In the genomic region with DNA sequence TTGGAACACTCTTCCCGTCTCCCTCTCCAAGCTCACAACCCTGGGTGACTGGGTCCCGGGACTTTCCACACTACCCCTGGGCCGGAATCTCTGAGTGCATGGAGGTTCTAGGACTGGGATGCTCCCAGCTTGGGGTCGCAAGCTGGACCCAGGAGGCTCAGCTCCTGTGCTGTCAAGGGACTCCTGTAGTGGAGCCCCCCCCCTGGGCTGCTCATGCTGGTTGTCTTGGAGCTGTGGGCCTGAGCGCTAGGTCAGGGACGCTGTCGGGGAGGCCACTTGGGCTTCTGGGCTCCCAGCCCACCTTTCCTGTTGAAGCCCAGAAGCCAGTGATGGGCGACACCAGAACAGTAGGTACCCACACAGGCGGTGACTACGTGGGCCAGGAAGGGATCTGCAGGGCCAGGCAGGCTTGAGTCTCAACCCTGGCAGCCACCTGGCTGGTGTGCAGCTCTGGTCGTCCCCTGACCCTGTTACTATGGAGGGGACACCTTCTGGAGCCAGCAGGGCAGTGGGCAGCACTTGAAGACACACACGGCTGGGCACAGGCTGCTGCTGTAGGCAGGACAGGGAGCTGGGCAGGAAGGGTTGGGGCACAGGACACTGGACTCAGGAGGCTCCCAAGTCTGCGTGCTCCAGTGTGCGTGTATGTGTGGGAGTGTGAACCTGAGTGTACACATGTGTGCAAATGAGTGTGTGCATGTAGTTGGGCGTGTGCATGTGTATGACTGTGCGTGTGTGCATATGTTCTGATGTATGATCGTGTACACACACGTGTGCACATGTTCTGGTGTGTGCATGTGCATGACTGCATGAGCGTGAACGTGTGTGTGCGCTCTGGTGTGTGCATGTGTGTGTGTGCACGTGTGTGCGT, we compare ENCODE assay signal across 1 cellular context.
TF ChIP-seq lines count a peak whose summit lies in the region.

No MANE protein-coding gene starts in this region.

TF ChIP-seq in neural cell, 6 proteins besides CTCF, POLR2A, EP300 and RAD21:
- no peak for TF ChIP-seq EZH2 (IDR thresholded peaks at IDR 0.05; ENCODE audit: borderline replicate concordance, insufficient read depth, low read length, poor library complexity, severe bottlenecking)
- TF ChIP-seq, protein P1, sequence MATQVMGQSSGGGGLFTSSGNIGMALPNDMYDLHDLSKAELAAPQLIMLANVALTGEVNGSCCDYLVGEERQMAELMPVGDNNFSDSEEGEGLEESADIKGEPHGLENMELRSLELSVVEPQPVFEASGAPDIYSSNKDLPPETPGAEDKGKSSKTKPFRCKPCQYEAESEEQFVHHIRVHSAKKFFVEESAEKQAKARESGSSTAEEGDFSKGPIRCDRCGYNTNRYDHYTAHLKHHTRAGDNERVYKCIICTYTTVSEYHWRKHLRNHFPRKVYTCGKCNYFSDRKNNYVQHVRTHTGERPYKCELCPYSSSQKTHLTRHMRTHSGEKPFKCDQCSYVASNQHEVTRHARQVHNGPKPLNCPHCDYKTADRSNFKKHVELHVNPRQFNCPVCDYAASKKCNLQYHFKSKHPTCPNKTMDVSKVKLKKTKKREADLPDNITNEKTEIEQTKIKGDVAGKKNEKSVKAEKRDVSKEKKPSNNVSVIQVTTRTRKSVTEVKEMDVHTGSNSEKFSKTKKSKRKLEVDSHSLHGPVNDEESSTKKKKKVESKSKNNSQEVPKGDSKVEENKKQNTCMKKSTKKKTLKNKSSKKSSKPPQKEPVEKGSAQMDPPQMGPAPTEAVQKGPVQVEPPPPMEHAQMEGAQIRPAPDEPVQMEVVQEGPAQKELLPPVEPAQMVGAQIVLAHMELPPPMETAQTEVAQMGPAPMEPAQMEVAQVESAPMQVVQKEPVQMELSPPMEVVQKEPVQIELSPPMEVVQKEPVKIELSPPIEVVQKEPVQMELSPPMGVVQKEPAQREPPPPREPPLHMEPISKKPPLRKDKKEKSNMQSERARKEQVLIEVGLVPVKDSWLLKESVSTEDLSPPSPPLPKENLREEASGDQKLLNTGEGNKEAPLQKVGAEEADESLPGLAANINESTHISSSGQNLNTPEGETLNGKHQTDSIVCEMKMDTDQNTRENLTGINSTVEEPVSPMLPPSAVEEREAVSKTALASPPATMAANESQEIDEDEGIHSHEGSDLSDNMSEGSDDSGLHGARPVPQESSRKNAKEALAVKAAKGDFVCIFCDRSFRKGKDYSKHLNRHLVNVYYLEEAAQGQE (IDR thresholded peaks at IDR 0.05; ENCODE audit: borderline replicate concordance) = no peak
- no peak for TF ChIP-seq TAF1 (IDR thresholded peaks at IDR 0.05; ENCODE audit: low read depth)
- TF ChIP-seq MXI1 (conservative IDR thresholded peaks at IDR 0.05; ENCODE audit: poor library complexity, severe bottlenecking) = no peak
- no peak for TF ChIP-seq SMC3 (conservative IDR thresholded peaks at IDR 0.05; ENCODE audit: poor library complexity)
- no peak for TF ChIP-seq POLR2AphosphoS5 (IDR thresholded peaks at IDR 0.05)
